Comparison of ENCODE assay signal across 16 cellular contexts in the genomic region with DNA sequence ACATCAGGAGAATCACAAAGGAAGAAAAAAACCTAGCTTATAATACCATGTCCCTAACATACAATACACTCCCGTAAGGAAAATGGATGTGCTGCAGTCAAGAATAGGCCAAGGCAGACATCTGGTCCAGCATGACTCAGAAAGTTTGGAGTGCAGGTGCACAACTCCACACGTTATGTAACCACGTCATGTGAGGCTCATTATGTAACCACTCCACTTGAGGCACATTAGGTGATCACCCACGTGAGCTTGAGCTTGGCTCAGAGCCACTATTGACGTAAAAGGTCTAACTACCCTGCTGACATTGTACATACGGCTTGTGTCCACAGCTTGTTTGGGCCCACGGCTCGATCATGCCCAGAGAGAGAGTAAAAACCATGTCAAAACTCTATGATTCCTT.
DNase-seq lines count a peak whose midpoint lies in the region; ATAC-seq and TF ChIP-seq lines count a peak whose summit lies in the region.
"Had no signal": no experiment of that assay in that cellular context is flagged by ENCODE, and none has a peak within 500 bp of the region (broad histone marks: within the 10 kb centered on the region; RNA-seq: fewer than 3 reads in every experiment).

No MANE protein-coding gene starts in this region.

- peak; percentile 66 for TF ChIP-seq EP300 in stomach (IDR thresholded peaks at IDR 0.05)

- no peaks in the 10 kb centered on the region for H3K36me3 ChIP-seq in stomach
- H3K36me3 ChIP-seq: uterus had no signal

- H3K27ac Mint-ChIP-seq in activated T-helper 17 cell treated with anti-CD3 and anti-CD28 coated beads, Interleukin-2, amount 50 U/mL, for 72 hours: no peak overlapping the region
- H3K27ac Mint-ChIP-seq: activated naive CD4-positive, alpha-beta T cell treated with anti-CD3 and anti-CD28 coated beads, Interleukin-2, amount 10 ng/mL, durations not matched to agents 7 days and 5 days had no signal

- H3K27me3 Mint-ChIP-seq in activated T-helper 17 cell treated with anti-CD3 and anti-CD28 coated beads, Interleukin-2, amount 50 U/mL, for 72 hours: peaks cover under 1% of the 10 kb centered on the region
- H3K27me3 Mint-ChIP-seq: activated naive CD4-positive, alpha-beta T cell treated with anti-CD3 and anti-CD28 coated beads, Interleukin-2, amount 10 ng/mL, durations not matched to agents 7 days and 5 days had no signal

- ATAC-seq in activated T-helper 17 cell treated with anti-CD3 and anti-CD28 coated beads, Interleukin-2, amount 50 U/mL, for 72 hours (replicated peaks): no peak

- WGBS in stomach, 5 donors: 69 to 83% (median 75%) methylated on average over 7 to 8 of the region's 8 CpGs

- peak overlapping the region in 1 of 5 donors; percentile 33 for H3K27ac ChIP-seq in stomach
- H3K27ac ChIP-seq: uterus had no signal

- no peak overlapping the region for H3K4me3 ChIP-seq in stomach
- H3K4me3 ChIP-seq: uterus had no signal

- peaks cover 0 to 14% (median 5%) of the 10 kb centered on the region in 4 donors for H3K4me1 ChIP-seq in stomach
- H3K4me1 ChIP-seq: uterus had no signal

- H3K9me3 ChIP-seq in stomach: no peaks in the 10 kb centered on the region
- H3K9me3 ChIP-seq: SK-N-SH, uterus had no signal

- no peak for TF ChIP-seq POLR2A in stomach (IDR thresholded peaks at IDR 0.05)

- peak; percentile 38 for DNase-seq in NCI-H82 (lab: John Stamatoyannopoulos, UW)
- DNase-seq in NCI-H82 treated with DMSO at 0.1 percent for 48 hours (lab: John Stamatoyannopoulos, UW; ENCODE audit: unreplicated experiment): no peak
- peak; percentile 36 for DNase-seq in NCI-H510A treated with DMSO at 0.1 percent for 48 hours (lab: John Stamatoyannopoulos, UW)
- peak; percentile 9 for DNase-seq in dermis blood vessel endothelial cell
- no peak for DNase-seq in stomach
- no peak for DNase-seq in stimulated activated naive CD4-positive, alpha-beta T cell (lab: John Stamatoyannopoulos, UW)
- no peak for DNase-seq in hippocampal formation (lab: John Stamatoyannopoulos, UW)
- DNase-seq: activated CD8-positive, alpha-beta memory T cell treated with anti-CD3 and anti-CD28 coated beads for 24 hours; activated naive CD4-positive, alpha-beta T cell treated with anti-CD3 and anti-CD28 coated beads, Interleukin-2, amount 10 ng/mL, durations not matched to agents 7 days and 5 days; activated T-cell treated with anti-CD3 and anti-CD28 coated beads, Interleukin-2, amount 50 U/mL, for 48 hours; anterior cingulate cortex; Calu3; NCI-H2107; SK-N-SH; uterus had no signal

- peaks cover 4% of the 10 kb centered on the region for H3K9me3 Mint-ChIP-seq in activated T-helper 17 cell treated with anti-CD3 and anti-CD28 coated beads, Interleukin-2, amount 50 U/mL, for 72 hours

- no peak for TF ChIP-seq CTCF in stomach (IDR thresholded peaks at IDR 0.05)

- no peaks in the 10 kb centered on the region for H3K4me1 Mint-ChIP-seq in activated T-helper 17 cell treated with anti-CD3 and anti-CD28 coated beads, Interleukin-2, amount 50 U/mL, for 72 hours
- H3K4me1 Mint-ChIP-seq: activated naive CD4-positive, alpha-beta T cell treated with anti-CD3 and anti-CD28 coated beads, Interleukin-2, amount 10 ng/mL, durations not matched to agents 7 days and 5 days had no signal

- H3K4me3 Mint-ChIP-seq in activated T-helper 17 cell treated with anti-CD3 and anti-CD28 coated beads, Interleukin-2, amount 50 U/mL, for 72 hours: no peak overlapping the region
- H3K4me3 Mint-ChIP-seq: activated naive CD4-positive, alpha-beta T cell treated with anti-CD3 and anti-CD28 coated beads, Interleukin-2, amount 10 ng/mL, durations not matched to agents 7 days and 5 days had no signal

- H3K27me3 ChIP-seq in stomach: no peaks in the 10 kb centered on the region
- H3K27me3 ChIP-seq: uterus had no signal

- intact Hi-C loops in stomach (cut with DNase I; ENCODE audit: low total_unique reads): no loop called here

- no peaks in the 10 kb centered on the region for H3K36me3 Mint-ChIP-seq in activated T-helper 17 cell treated with anti-CD3 and anti-CD28 coated beads, Interleukin-2, amount 50 U/mL, for 72 hours (ENCODE audit: low read depth)
- H3K36me3 Mint-ChIP-seq: activated naive CD4-positive, alpha-beta T cell treated with anti-CD3 and anti-CD28 coated beads, Interleukin-2, amount 10 ng/mL, durations not matched to agents 7 days and 5 days had no signal

Comparison
In these comparisons a context has a peak if more than half of its experiments do, and no peak if none do; other contexts are left out.
1. DNase-seq: peak in NCI-H82 (single experiment), NCI-H510A treated with DMSO at 0.1 percent for 48 hours (single experiment) and dermis blood vessel endothelial cell (single experiment); none in NCI-H82 treated with DMSO at 0.1 percent for 48 hours (single experiment), stomach (single experiment), stimulated activated naive CD4-positive, alpha-beta T cell (0 of 6) and hippocampal formation (0 of 2).